25 cellular contexts compared by ENCODE assay signal in the genomic region with DNA sequence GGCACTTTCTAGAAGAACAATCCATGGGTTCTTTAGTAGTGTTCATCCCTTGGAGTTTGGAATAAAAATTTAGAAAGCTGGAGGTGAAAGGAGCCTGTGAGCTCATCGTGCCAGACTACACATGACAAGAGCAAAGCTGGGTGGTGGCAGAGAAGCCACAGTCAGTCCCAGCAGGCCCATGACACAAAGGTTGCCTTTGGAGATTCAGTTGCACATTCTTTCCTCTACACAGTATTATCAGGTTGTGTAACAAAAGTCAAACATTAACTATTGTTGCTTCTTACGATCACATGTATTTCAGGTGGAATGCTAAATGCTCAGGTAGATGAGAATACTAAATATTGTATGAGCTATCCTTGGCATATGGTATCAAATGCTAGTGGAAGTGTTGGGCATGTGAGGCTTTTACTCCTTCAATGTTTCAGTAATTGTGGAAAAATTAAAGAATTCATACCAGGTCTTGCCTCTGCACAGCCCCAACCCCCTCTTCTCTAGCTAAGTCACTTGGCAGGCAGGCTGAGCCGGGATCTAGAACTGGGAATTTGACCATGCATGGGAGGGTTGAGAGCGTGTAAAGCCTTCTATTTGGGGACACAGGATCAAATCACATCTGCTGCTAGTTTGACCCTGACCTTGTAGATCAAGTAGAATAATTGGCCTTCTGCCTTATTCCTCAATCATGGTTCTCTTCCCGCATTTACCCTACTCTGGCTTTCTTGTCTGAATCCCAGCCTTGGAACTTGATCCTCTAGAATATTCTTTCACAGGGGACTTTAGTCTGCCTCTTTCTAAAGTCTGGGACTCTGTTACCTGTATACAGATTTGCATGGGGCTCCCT.
DNase-seq lines count a peak whose midpoint lies in the region; TF ChIP-seq lines count a peak whose summit lies in the region.
"Had no signal": no experiment of that assay in that cellular context is flagged by ENCODE, and none has a peak within 500 bp of the region (broad histone marks: within the 10 kb centered on the region; RNA-seq: fewer than 3 reads in every experiment).

No MANE protein-coding gene starts in this region.

- no peaks in the 10 kb centered on the region for H3K9me3 Mint-ChIP-seq in activated T-helper 1 cell treated with anti-CD3 and anti-CD28 coated beads, Interleukin-12 subunit alpha, Interleukin-12 subunit beta, Interleukin-2, Interleukin-4 antibody, amounts not matched to agents 30 ng/mL and 10 ng/mL and 1 ng/mL, durations not matched to agents 14 hours and 24 hours and 36 hours
- H3K9me3 Mint-ChIP-seq: activated naive CD8-positive, alpha-beta T cell treated with anti-CD3 and anti-CD28 coated beads, Interleukin-2, amount 10 ng/mL, durations not matched to agents 7 days and 5 days had no signal

- no peak overlapping the region for H4K91ac ChIP-seq in mesenchymal stem cell (ENCODE audit: low read length)

- H3K27ac ChIP-seq in mesenchymal stem cell (ENCODE audit: low read length, poor library complexity, severe bottlenecking) (no peak overlapping the region), transverse colon (peak overlapping the region in 1 of 4 donors; percentile 2)
- H3K27ac ChIP-seq: heart left ventricle, skin epidermis had no signal

- H2AFZ ChIP-seq in mesenchymal stem cell (ENCODE audit: low read depth, low read length), result no peak overlapping the region

- no peak overlapping the region for H2BK5ac ChIP-seq in mesenchymal stem cell (ENCODE audit: low read depth, low read length, poor library complexity, severe bottlenecking)

- no peak overlapping the region for H3K9ac ChIP-seq in mesenchymal stem cell (ENCODE audit: low read length)

- H2BK120ac ChIP-seq in mesenchymal stem cell (ENCODE audit: low read depth, low read length), result no peak overlapping the region

- no peaks in the 10 kb centered on the region for H3K79me1 ChIP-seq in mesenchymal stem cell (replicated peaks; ENCODE audit: low read length, poor library complexity, severe bottlenecking)

- H3K9me3 ChIP-seq in mesenchymal stem cell (ENCODE audit: control insufficient read depth, low read length) (no peaks in the 10 kb centered on the region), transverse colon (no peaks in the 10 kb centered on the region)
- H3K9me3 ChIP-seq: heart left ventricle had no signal

- no peaks in the 10 kb centered on the region for H3K27me3 Mint-ChIP-seq in activated T-helper 1 cell treated with anti-CD3 and anti-CD28 coated beads, Interleukin-12 subunit alpha, Interleukin-12 subunit beta, Interleukin-2, Interleukin-4 antibody, amounts not matched to agents 30 ng/mL and 10 ng/mL and 1 ng/mL, durations not matched to agents 14 hours and 24 hours and 36 hours (ENCODE audit: insufficient read depth)
- H3K27me3 Mint-ChIP-seq: activated naive CD8-positive, alpha-beta T cell treated with anti-CD3 and anti-CD28 coated beads, Interleukin-2, amount 10 ng/mL, durations not matched to agents 7 days and 5 days; CD8-positive, alpha-beta memory T cell; natural killer cell treated with Interleukin-12 subunit alpha and Interleukin-12 subunit beta and Interleukin-15 and Interleukin-18, amount 100 ng/mL, for 72 hours had no signal

- H4K8ac ChIP-seq in mesenchymal stem cell (ENCODE audit: low read length), result no peak overlapping the region

- no peak overlapping the region for H3K14ac ChIP-seq in mesenchymal stem cell (ENCODE audit: low read length in 2 of 2)

- no peak overlapping the region for H3K23ac ChIP-seq in mesenchymal stem cell (ENCODE audit: low read length in 2 of 2)

- TF ChIP-seq CTCF in epithelial cell of proximal tubule (conservative IDR thresholded peaks at IDR 0.05; ENCODE audit: low read depth, low read length), result no peak
- TF ChIP-seq CTCF in transverse colon (IDR thresholded peaks at IDR 0.05), result no peak

- no peak overlapping the region for H3K27ac Mint-ChIP-seq in activated T-helper 1 cell treated with anti-CD3 and anti-CD28 coated beads, Interleukin-12 subunit alpha, Interleukin-12 subunit beta, Interleukin-2, Interleukin-4 antibody, amounts not matched to agents 30 ng/mL and 10 ng/mL and 1 ng/mL, durations not matched to agents 14 hours and 24 hours and 36 hours
- H3K27ac Mint-ChIP-seq: activated naive CD8-positive, alpha-beta T cell treated with anti-CD3 and anti-CD28 coated beads, Interleukin-2, amount 10 ng/mL, durations not matched to agents 7 days and 5 days; CD8-positive, alpha-beta memory T cell; natural killer cell treated with Interleukin-12 subunit alpha and Interleukin-12 subunit beta and Interleukin-15 and Interleukin-18, amount 100 ng/mL, for 72 hours had no signal

- in situ Hi-C loops in transverse colon (cut with MboI; ENCODE audit: low pct_ligation_motif_present in 1 of 4, low pct_unique_long_range_greater_than_20kb in 1 of 4, low sequenced_read_pairs in 3 of 4), result no loop called here

- H3K4ac ChIP-seq in mesenchymal stem cell (ENCODE audit: low read depth in 1 of 2, low read length in 2 of 2), result no peak overlapping the region

- H2BK15ac ChIP-seq in mesenchymal stem cell (ENCODE audit: low read depth, poor library complexity, severe bottlenecking), result no peak overlapping the region

- H3K27me3 ChIP-seq in mesenchymal stem cell (ENCODE audit: control insufficient read depth in 1 of 2, insufficient read depth in 1 of 2, low read length in 2 of 2), result no peaks in the 10 kb centered on the region
- no peaks in the 10 kb centered on the region for H3K27me3 ChIP-seq in transverse colon
- H3K27me3 ChIP-seq: heart left ventricle had no signal

- peak; percentile 30 for DNase-seq in DMS79 treated with DMSO at 0.1 percent for 48 hours (lab: John Stamatoyannopoulos, UW)
- DNase-seq in DMS79 (lab: John Stamatoyannopoulos, UW), result no peak
- peak; percentile 63 for DNase-seq in epithelial cell of proximal tubule (ENCODE audit: low read depth)
- DNase-seq in mesenchymal stem cell, result no peak
- peak; percentile 11 for DNase-seq in transverse colon
- DNase-seq in activated T-helper 1 cell treated with anti-CD3 and anti-CD28 coated beads, Interleukin-12 subunit alpha, Interleukin-12 subunit beta, Interleukin-2, Interleukin-4 antibody, amounts not matched to agents 30 ng/mL and 10 ng/mL and 1 ng/mL, durations not matched to agents 14 hours and 24 hours and 36 hours (ENCODE audit: low spot score), result no peak
- no peak for DNase-seq in NCI-H2227 treated with DMSO at 0.1 percent for 48 hours (lab: John Stamatoyannopoulos, UW)
- DNase-seq in posterior cingulate gyrus, result no peak
- DNase-seq: 8988T; activated CD4-positive, alpha-beta T cell treated with anti-CD3 and anti-CD28 coated beads, Interleukin-2, amount 50 U/mL, for 48 hours; activated naive CD8-positive, alpha-beta T cell treated with anti-CD3 and anti-CD28 coated beads, Interleukin-2, amount 10 ng/mL, durations not matched to agents 7 days and 5 days; AML-193; CD8-positive, alpha-beta memory T cell; cerebellar nuclear complex; H9; heart left ventricle; left ventricle myocardium superior; midbrain; NCI-H2029 treated with DMSO at 0.1 percent for 48 hours; PC-3; Right ventricle myocardium superior; stimulated activated CD4-positive, alpha-beta T cell treated with anti-CD3 and anti-CD28 coated beads, Interleukin-2, amount 100 ng/mL, for 24 hours; substantia nigra had no signal

- H3K36me3 ChIP-seq in mesenchymal stem cell (ENCODE audit: control insufficient read depth in 1 of 2, insufficient read depth in 2 of 2, low read depth in 1 of 2, low read length in 2 of 2) (no peaks in the 10 kb centered on the region), transverse colon (no peaks in the 10 kb centered on the region)
- H3K36me3 ChIP-seq: heart left ventricle had no signal

- H3K4me3 Mint-ChIP-seq in activated T-helper 1 cell treated with anti-CD3 and anti-CD28 coated beads, Interleukin-12 subunit alpha, Interleukin-12 subunit beta, Interleukin-2, Interleukin-4 antibody, amounts not matched to agents 30 ng/mL and 10 ng/mL and 1 ng/mL, durations not matched to agents 14 hours and 24 hours and 36 hours, result no peak overlapping the region
- H3K4me3 Mint-ChIP-seq: activated naive CD8-positive, alpha-beta T cell treated with anti-CD3 and anti-CD28 coated beads, Interleukin-2, amount 10 ng/mL, durations not matched to agents 7 days and 5 days; CD8-positive, alpha-beta memory T cell; H9; natural killer cell treated with Interleukin-12 subunit alpha and Interleukin-12 subunit beta and Interleukin-15 and Interleukin-18, amount 100 ng/mL, for 72 hours had no signal

- peaks cover 5% of the 10 kb centered on the region for H3K4me1 ChIP-seq in mesenchymal stem cell (ENCODE audit: control insufficient read depth, insufficient read depth, low read depth, low read length)
- H3K4me1 ChIP-seq in transverse colon, result peaks cover 0 to 13% (median 5%) of the 10 kb centered on the region in 4 donors
- H3K4me1 ChIP-seq: heart left ventricle had no signal

- H3K4me1 Mint-ChIP-seq in activated T-helper 1 cell treated with anti-CD3 and anti-CD28 coated beads, Interleukin-12 subunit alpha, Interleukin-12 subunit beta, Interleukin-2, Interleukin-4 antibody, amounts not matched to agents 30 ng/mL and 10 ng/mL and 1 ng/mL, durations not matched to agents 14 hours and 24 hours and 36 hours (ENCODE audit: low read depth), result no peaks in the 10 kb centered on the region
- H3K4me1 Mint-ChIP-seq: activated naive CD8-positive, alpha-beta T cell treated with anti-CD3 and anti-CD28 coated beads, Interleukin-2, amount 10 ng/mL, durations not matched to agents 7 days and 5 days; CD8-positive, alpha-beta memory T cell had no signal

- no peaks in the 10 kb centered on the region for H3K36me3 Mint-ChIP-seq in activated T-helper 1 cell treated with anti-CD3 and anti-CD28 coated beads, Interleukin-12 subunit alpha, Interleukin-12 subunit beta, Interleukin-2, Interleukin-4 antibody, amounts not matched to agents 30 ng/mL and 10 ng/mL and 1 ng/mL, durations not matched to agents 14 hours and 24 hours and 36 hours (ENCODE audit: low read depth)
- H3K36me3 Mint-ChIP-seq: activated naive CD8-positive, alpha-beta T cell treated with anti-CD3 and anti-CD28 coated beads, Interleukin-2, amount 10 ng/mL, durations not matched to agents 7 days and 5 days; CD8-positive, alpha-beta memory T cell; natural killer cell treated with Interleukin-12 subunit alpha and Interleukin-12 subunit beta and Interleukin-15 and Interleukin-18, amount 100 ng/mL, for 72 hours had no signal

- H3K4me2 ChIP-seq in mesenchymal stem cell (ENCODE audit: low read length, poor library complexity, severe bottlenecking), result no peak overlapping the region

- no peak overlapping the region for H3K18ac ChIP-seq in mesenchymal stem cell (ENCODE audit: low read depth in 1 of 2, low read length in 2 of 2)

- no peak for TF ChIP-seq POLR2A in transverse colon (IDR thresholded peaks at IDR 0.05)

- H3K4me3 ChIP-seq in epithelial cell of proximal tubule (ENCODE audit: low read depth, low read length) (no peak overlapping the region), mesenchymal stem cell (ENCODE audit: insufficient read depth in 1 of 2, low read depth in 1 of 2, low read length in 2 of 2) (no peak overlapping the region), transverse colon (no peak overlapping the region)
- H3K4me3 ChIP-seq: heart left ventricle, skin epidermis had no signal

- H2AK5ac ChIP-seq in mesenchymal stem cell (ENCODE audit: low read length, severe bottlenecking), result peak overlapping the region; percentile 58

- peak overlapping the region in 1 of 2 experiments; percentile 63 for H2BK12ac ChIP-seq in mesenchymal stem cell (ENCODE audit: low read length in 2 of 2)

- 91% methylated on average over 5 of the region's 5 CpGs for WGBS in mesenchymal stem cell
- WGBS in transverse colon (ENCODE audit: low coverage in 1 of 2), 2 donors, result 26 to 41% methylated on average over 2 to 5 of the region's 5 CpGs

- intact Hi-C loops in transverse colon (cut with DNase I; ENCODE audit: low total_unique reads), result no loop called here
- intact Hi-C loops in activated T-helper 1 cell treated with anti-CD3 and anti-CD28 coated beads, Interleukin-12 subunit alpha, Interleukin-12 subunit beta, Interleukin-2, Interleukin-4 antibody, amounts not matched to agents 30 ng/mL and 10 ng/mL and 1 ng/mL, durations not matched to agents 14 hours and 24 hours and 36 hours (cut with micrococcal nuclease), result no loop called here
- intact Hi-C loops in posterior cingulate gyrus (cut with DNase I), result no loop called here

- TF ChIP-seq EP300 in transverse colon (IDR thresholded peaks at IDR 0.05; ENCODE audit: low read depth), result no peak

Comparison
In these comparisons a context has a peak if more than half of its experiments do, and no peak if none do; other contexts are left out.
1. DNase-seq: peak in DMS79 treated with DMSO at 0.1 percent for 48 hours (single experiment), epithelial cell of proximal tubule (single experiment) and transverse colon (single experiment); none in DMS79 (single experiment), mesenchymal stem cell (single experiment), activated T-helper 1 cell treated with anti-CD3 and anti-CD28 coated beads, Interleukin-12 subunit alpha, Interleukin-12 subunit beta, Interleukin-2, Interleukin-4 antibody, amounts not matched to agents 30 ng/mL and 10 ng/mL and 1 ng/mL, durations not matched to agents 14 hours and 24 hours and 36 hours (single experiment), NCI-H2227 treated with DMSO at 0.1 percent for 48 hours (single experiment) and posterior cingulate gyrus (0 of 10).